1 cellular context compared by ENCODE assay signal in genomic region chr19:33037168-33037853, GRCh38.
TF ChIP-seq lines count a peak whose summit lies in the region.

No MANE protein-coding gene starts in this region.

TF ChIP-seq in K562, 482 proteins besides CTCF, POLR2A, EP300 and RAD21:
- TF ChIP-seq NFYB (IDR thresholded peaks at IDR 0.05; ENCODE audit: extremely low read depth, insufficient read length): peak; percentile 35
TF ChIP-seq in K562: peak in this region for 1; not testable (repeated sequence) for 481.
